1 cellular context compared by ENCODE assay signal in the genomic region with DNA sequence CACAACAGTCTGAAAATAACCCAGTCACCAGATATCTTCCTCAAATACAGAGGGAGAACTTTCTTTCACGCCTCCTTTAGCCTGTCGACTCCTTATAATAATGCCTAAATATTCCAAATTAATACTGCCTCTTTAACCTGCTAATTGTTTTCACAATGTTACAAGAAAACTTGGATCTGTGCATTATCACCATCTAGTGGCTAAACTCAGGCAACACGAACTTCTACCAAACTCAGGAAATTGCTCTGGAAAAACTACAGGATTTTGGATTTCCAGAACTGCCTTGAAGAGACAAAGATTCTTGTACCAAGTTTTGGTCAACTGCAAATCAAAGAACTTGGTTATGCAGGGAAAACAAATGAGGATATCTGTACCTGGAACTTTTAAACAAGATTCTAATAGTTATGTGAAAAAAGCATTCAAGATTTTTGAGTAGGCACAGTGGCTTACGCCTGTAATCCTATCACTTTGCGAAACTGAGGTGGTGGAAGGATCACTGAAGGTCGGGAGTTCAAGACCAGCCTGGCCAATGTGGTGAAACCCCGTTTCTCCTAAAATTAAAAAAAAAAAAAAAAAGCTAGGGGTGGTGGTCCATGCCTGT.
TF ChIP-seq lines count a peak whose summit lies in the region.

No MANE protein-coding gene starts in this region.

TF ChIP-seq in HCT116, 20 proteins besides CTCF, POLR2A, EP300 and RAD21 (continued from another document):
- no peak for TF ChIP-seq EZH2 (IDR thresholded peaks at IDR 0.05)
